In genomic region chr20:50405235-50405914, GRCh38 we compare ENCODE assay signal across 1 cellular context.
TF ChIP-seq lines count a peak whose summit lies in the region.

No MANE protein-coding gene starts in this region.

TF ChIP-seq in HepG2, 621 proteins besides CTCF, POLR2A, EP300 and RAD21 (continued from another document and continues in another):
- TF ChIP-seq ZNF503 (CRISPR knock-in tag; IDR thresholded peaks at IDR 0.05): peak; percentile 37; the same call in 1 of the 2 replicates
- peak; percentile 24; the same call in 1 of the 2 replicates for TF ChIP-seq ZNF44 (CRISPR knock-in tag; IDR thresholded peaks at IDR 0.05)
- TF ChIP-seq RXRB (CRISPR knock-in tag; IDR thresholded peaks at IDR 0.05; ENCODE audit: borderline replicate concordance): peak; percentile 91
- TF ChIP-seq TCF7 (IDR thresholded peaks at IDR 0.05; ENCODE audit: low read depth): 0 out of 2 replicates have a peak, but pooled peaks have one; percentile 24
- peak; percentile 42; the same call in 1 of the 2 replicates for TF ChIP-seq KDM2A (CRISPR knock-in tag; IDR thresholded peaks at IDR 0.05; ENCODE audit: borderline replicate concordance, low read depth)
- TF ChIP-seq HNRNPL (IDR thresholded peaks at IDR 0.05; ENCODE audit: low read depth, low read length): peak; percentile 82
- TF ChIP-seq PHF21A (CRISPR knock-in tag; IDR thresholded peaks at IDR 0.05): peak; percentile 47
- no peak for TF ChIP-seq RFXANK (CRISPR knock-in tag; IDR thresholded peaks at IDR 0.05)
- peak; percentile 49; the same call in 1 of the 2 replicates for TF ChIP-seq ZNF263 (CRISPR knock-in tag; IDR thresholded peaks at IDR 0.05)
- TF ChIP-seq GATAD2A (CRISPR knock-in tag; IDR thresholded peaks at IDR 0.05): peak; percentile 86
- no peak for TF ChIP-seq ZNF275 (CRISPR knock-in tag; IDR thresholded peaks at IDR 0.05; ENCODE audit: borderline replicate concordance)
- TF ChIP-seq MYPOP (CRISPR knock-in tag; IDR thresholded peaks at IDR 0.05): 0 out of 2 replicates have a peak, but pooled peaks have one; percentile 34
- 0 out of 2 replicates have a peak, but pooled peaks have one; percentile 18 for TF ChIP-seq ZHX2 (IDR thresholded peaks at IDR 0.05; ENCODE audit: low read depth)
- no peak for TF ChIP-seq ZHX2 (CRISPR knock-in tag; IDR thresholded peaks at IDR 0.05; ENCODE audit: borderline replicate concordance)
- TF ChIP-seq DMAP1 (CRISPR knock-in tag; IDR thresholded peaks at IDR 0.05): 0 out of 2 replicates have a peak, but pooled peaks have one; percentile 10
- peak; percentile 44 for TF ChIP-seq TBX2 (CRISPR knock-in tag; IDR thresholded peaks at IDR 0.05; ENCODE audit: borderline replicate concordance)
- TF ChIP-seq SRSF9 (IDR thresholded peaks at IDR 0.05; ENCODE audit: borderline replicate concordance, insufficient read depth, low read depth, low read length, poor library complexity, severe bottlenecking): no peak
- TF ChIP-seq ZBTB33 (CRISPR knock-in tag; IDR thresholded peaks at IDR 0.05): peak; percentile 8; the same call in 1 of the 2 replicates
- TF ChIP-seq ETV6 (CRISPR knock-in tag; conservative IDR thresholded peaks at IDR 0.05): no peak
- TF ChIP-seq SAFB2 (CRISPR knock-in tag; IDR thresholded peaks at IDR 0.05; ENCODE audit: borderline replicate concordance, low read depth): no peak; the same call in 1 of the 2 replicates
- TF ChIP-seq CBX1 (IDR thresholded peaks at IDR 0.05; ENCODE audit: low read depth): no peak
- 0 out of 2 replicates have a peak, but pooled peaks have one; percentile 3 for TF ChIP-seq PITX1 (CRISPR knock-in tag; IDR thresholded peaks at IDR 0.05)
- peak; percentile 36; the same call in 1 of the 2 replicates for TF ChIP-seq E2F1 (CRISPR knock-in tag; IDR thresholded peaks at IDR 0.05)
- TF ChIP-seq PPARG (CRISPR knock-in tag; conservative IDR thresholded peaks at IDR 0.05): 0 out of 2 replicates have a peak, but pooled peaks have one; percentile 37
- 0 out of 2 replicates have a peak, but pooled peaks have one; percentile 49 for TF ChIP-seq ZXDC (CRISPR knock-in tag; IDR thresholded peaks at IDR 0.05)
- TF ChIP-seq MYNN (CRISPR knock-in tag; IDR thresholded peaks at IDR 0.05; ENCODE audit: low read depth): 0 out of 2 replicates have a peak, but pooled peaks have one; percentile 42
- TF ChIP-seq AKAP8 (CRISPR knock-in tag; IDR thresholded peaks at IDR 0.05): no peak
- no peak for TF ChIP-seq PHB2 (IDR thresholded peaks at IDR 0.05; ENCODE audit: partially characterized antibody)
- no peak for TF ChIP-seq ARNTL (CRISPR knock-in tag; IDR thresholded peaks at IDR 0.05)
- TF ChIP-seq RBFOX2 (IDR thresholded peaks at IDR 0.05; ENCODE audit: low read depth, low read length): peak; percentile 64
- peak; percentile 20; the same call in 1 of the 2 replicates for TF ChIP-seq TGIF2 (CRISPR knock-in tag; IDR thresholded peaks at IDR 0.05)
- TF ChIP-seq AHR (CRISPR knock-in tag; IDR thresholded peaks at IDR 0.05): no peak
- TF ChIP-seq KLF11 (CRISPR knock-in tag; IDR thresholded peaks at IDR 0.05): peak; percentile 45
- TF ChIP-seq ZBTB10 (CRISPR knock-in tag; IDR thresholded peaks at IDR 0.05; ENCODE audit: borderline replicate concordance): 0 out of 2 replicates have a peak, but pooled peaks have one; percentile 12
- peak; percentile 48; the same call in 1 of the 2 replicates for TF ChIP-seq ZNF644 (CRISPR knock-in tag; IDR thresholded peaks at IDR 0.05; ENCODE audit: low read depth)
- TF ChIP-seq THRA (CRISPR knock-in tag; IDR thresholded peaks at IDR 0.05; ENCODE audit: borderline replicate concordance): peak; percentile 67; the same call in 1 of the 2 replicates
- 0 out of 2 replicates have a peak, but pooled peaks have one; percentile 55 for TF ChIP-seq MEIS2 (CRISPR knock-in tag; IDR thresholded peaks at IDR 0.05)
